Comparison of ENCODE assay signal across 19 cellular contexts in genomic region chr15:74193905-74194304, GRCh38. TPM values are rescaled to one million over a fixed set of nuclear protein-coding genes. Genes with fewer than 3 reads are reported as not detected.
"Had no signal": no experiment of that assay in that cellular context is flagged by ENCODE, and none has a peak within 500 bp of the region (broad histone marks: within the 10 kb centered on the region; RNA-seq: fewer than 3 reads in every experiment).

No MANE protein-coding gene starts in this region.

- H3K4me1 ChIP-seq: foreskin keratinocyte, prostate gland, right lobe of liver had no signal

- H3K9me3 ChIP-seq: adrenal gland, prostate gland, right lobe of liver, thyroid gland had no signal

- H3K4me3 ChIP-seq: adrenal gland, coronary artery, prostate gland, right lobe of liver, thyroid gland had no signal

- H3K27ac ChIP-seq: foreskin keratinocyte, prostate gland, right lobe of liver, thyroid gland had no signal

- ATAC-seq: activated CD4-positive, alpha-beta T cell treated with anti-CD3 and anti-CD28 coated beads for 36 hours; right lobe of liver had no signal

- H3K27me3 ChIP-seq: adrenal gland, right lobe of liver, thyroid gland had no signal

- DNase-seq: activated CD4-positive, alpha-beta memory T cell treated with anti-CD3 and anti-CD28 coated beads, Interleukin-2, amount 10 ng/mL, durations not matched to agents 7 days and 5 days; activated CD4-positive, alpha-beta T cell treated with anti-CD3 and anti-CD28 coated beads for 36 hours; activated naive CD4-positive, alpha-beta T cell treated with anti-CD3 and anti-CD28 coated beads, Interleukin-2, amount 10 ng/mL, durations not matched to agents 7 days and 5 days; activated T-cell treated with anti-CD3 and anti-CD28 coated beads, Interleukin-2, amount 50 U/mL, for 24 hours; central memory CD4-positive, alpha-beta T cell; effector CD4-positive, alpha-beta T cell; glutamatergic neuron; occipital lobe; right lobe of liver; stimulated activated CD4-positive, alpha-beta T cell treated with anti-CD3 and anti-CD28 coated beads, Interleukin-12 subunit alpha, Interleukin-12 subunit beta, amount 100 ng/mL, for 4 hours; stimulated activated CD4-positive, alpha-beta T cell treated with anti-CD3 and anti-CD28 coated beads, Interleukin-2, amount 100 ng/mL, for 48 hours; stimulated activated naive B cell treated with anti-CD40 and anti-IgM and Interleukin-4, amounts not matched to agents 10 μg/mL and 1 μg/mL and 100 μg/mL, for 72 hours; thyroid gland had no signal

- FAIRE-seq: endothelial cell of umbilical vein, urothelium cell line had no signal

- H3K36me3 ChIP-seq: adrenal gland, prostate gland, right lobe of liver, thyroid gland had no signal

RNA-seq across cellular contexts. Expression of gene STRA6, which starts 8.7 kb away (rescaled TPM):
- polyA plus RNA-seq: endothelial cell of umbilical vein, foreskin keratinocyte had no signal

RNA-seq across cellular contexts. Expression of gene ISLR, which starts 20.4 kb away (rescaled TPM):
- polyA plus RNA-seq: endothelial cell of umbilical vein, foreskin keratinocyte had no signal

RNA-seq across cellular contexts. Expression of gene CCDC33, which starts 42.2 kb away (rescaled TPM):
- polyA plus RNA-seq: endothelial cell of umbilical vein, foreskin keratinocyte had no signal
